In genomic region chr10:92593553-92594046, GRCh38 we compare ENCODE assay signal across 9 cellular contexts. TPM values are rescaled to one million over a fixed set of nuclear protein-coding genes. Genes with fewer than 3 reads are reported as not detected.
DNase-seq lines count a peak whose midpoint lies in the region; ATAC-seq, FAIRE-seq and TF ChIP-seq lines count a peak whose summit lies in the region.
"Had no signal": no experiment of that assay in that cellular context is flagged by ENCODE, and none has a peak within 500 bp of the region (broad histone marks: within the 10 kb centered on the region; RNA-seq: fewer than 3 reads in every experiment).

No MANE protein-coding gene starts in this region.

- 3% methylated on average over 8 of the region's 8 CpGs for WGBS in pancreas, 2 donors

- no peak for ATAC-seq in pancreas
- ATAC-seq in HG03097 (IDR thresholded peaks at IDR 0.05; ENCODE audit: low FRiP score, unreplicated experiment), result no peak
- ATAC-seq in GM19397 (IDR thresholded peaks at IDR 0.05; ENCODE audit: unreplicated experiment), result no peak

- H3K9me3 ChIP-seq in NT2/D1 (ENCODE audit: insufficient read depth, low read length) (no peaks in the 10 kb centered on the region), pancreas (no peaks in the 10 kb centered on the region)

- H3K4me1 ChIP-seq in NT2/D1 (ENCODE audit: insufficient read depth, insufficient read length) (no peaks in the 10 kb centered on the region), pancreas (peaks cover 0 to 12% (median 6%) of the 10 kb centered on the region in 3 donors)

- no peak for TF ChIP-seq CTCF in GM06990 (IDR thresholded peaks at IDR 0.05; ENCODE audit: insufficient read depth, low read length, poor library complexity, severe bottlenecking)
- TF ChIP-seq CTCF in epithelial cell of esophagus (IDR thresholded peaks at IDR 0.05; ENCODE audit: insufficient read depth, low read depth, low read length, missing control alignments), result no peak
- TF ChIP-seq CTCF in pancreas (IDR thresholded peaks at IDR 0.05), result no peak

- H3K36me3 ChIP-seq in GM06990 (ENCODE audit: control insufficient read depth, insufficient read depth, low read length) (no peaks in the 10 kb centered on the region), NT2/D1 (ENCODE audit: insufficient read depth, insufficient read length, low read length) (no peaks in the 10 kb centered on the region), pancreas (no peaks in the 10 kb centered on the region)

- H3K4me3 ChIP-seq in GM06990 (replicated peaks; ENCODE audit: low read depth, low read length), result peak overlapping the region; percentile 95
- peak overlapping the region; percentile 84 for H3K4me3 ChIP-seq in NT2/D1 (ENCODE audit: insufficient read length, low read depth)
- peak overlapping the region; percentile 88 for H3K4me3 ChIP-seq in epithelial cell of esophagus (ENCODE audit: low read length)
- H3K4me3 ChIP-seq in pancreas, result peak overlapping the region in 3 of 4 donors; percentile 48 to 78 (median 67)

- H3K27ac ChIP-seq in pancreas, result no peak overlapping the region

- intact Hi-C loops in pancreas (cut with DNase I), result no loop called here
- intact Hi-C loops in posterior vena cava (cut with DNase I), result no loop called here

- H3K27me3 ChIP-seq in GM06990 (replicated peaks; ENCODE audit: control insufficient read depth, insufficient read depth, low read length) (no peaks in the 10 kb centered on the region), NT2/D1 (ENCODE audit: insufficient read depth, insufficient read length) (no peaks in the 10 kb centered on the region), pancreas (no peaks in the 10 kb centered on the region)

- FAIRE-seq in pancreas (lab: Jason Lieb, UNC), result no peak
- FAIRE-seq: colon had no signal

- DNase-seq in GM06990 (ENCODE audit: extremely low read depth, insufficient read length) (no peak), NT2/D1 (ENCODE audit: low read depth, low spot score) (no peak), epithelial cell of esophagus (ENCODE audit: low read depth) (no peak), pancreas (no peak), NCI-H1092 (lab: John Stamatoyannopoulos, UW) (no peak), posterior vena cava (ENCODE audit: low spot score) (no peak)

- peak overlapping the region; percentile 89 for H3K9ac ChIP-seq in NT2/D1 (ENCODE audit: insufficient read length, low read depth)

RNA-seq across cellular contexts. Expression of gene KIF11, which starts 0.7 kb away (rescaled TPM):
- total RNA-seq in pancreas (1 to 10 TPM in 1 of 6 donors, under 1 TPM in 5; 0.35 to 1.1 (median 0.50) TPM), posterior vena cava (1 to 10 TPM in 1 of 2 donors, under 1 TPM in 1; 0.67 to 1.1 TPM)
- under 1 TPM; 0.19 to 0.38 TPM for polyA plus RNA-seq in pancreas

RNA-seq across cellular contexts. Expression of gene IDE, which starts 19.7 kb away (rescaled TPM):
- total RNA-seq in pancreas (10 to 100 TPM; 16.8 to 30.3 (median 23.6) TPM), posterior vena cava (10 to 100 TPM; 40.1 to 45.6 TPM)
- polyA plus RNA-seq in pancreas, result 1 to 10 TPM; 8.2 to 9.0 TPM
